ENCODE assay signal across 1 cellular context in genomic region chr3:150603090-150603887, GRCh38.
TF ChIP-seq lines count a peak whose summit lies in the region.

Gene SELENOT (plus strand): TSS chr3:150603321. CDS start chr3:150603363, 42 bp downstream.

TF ChIP-seq in K562, 482 proteins besides CTCF, POLR2A, EP300 and RAD21 (continued from another document and continues in another):
- TF ChIP-seq, protein P1, sequence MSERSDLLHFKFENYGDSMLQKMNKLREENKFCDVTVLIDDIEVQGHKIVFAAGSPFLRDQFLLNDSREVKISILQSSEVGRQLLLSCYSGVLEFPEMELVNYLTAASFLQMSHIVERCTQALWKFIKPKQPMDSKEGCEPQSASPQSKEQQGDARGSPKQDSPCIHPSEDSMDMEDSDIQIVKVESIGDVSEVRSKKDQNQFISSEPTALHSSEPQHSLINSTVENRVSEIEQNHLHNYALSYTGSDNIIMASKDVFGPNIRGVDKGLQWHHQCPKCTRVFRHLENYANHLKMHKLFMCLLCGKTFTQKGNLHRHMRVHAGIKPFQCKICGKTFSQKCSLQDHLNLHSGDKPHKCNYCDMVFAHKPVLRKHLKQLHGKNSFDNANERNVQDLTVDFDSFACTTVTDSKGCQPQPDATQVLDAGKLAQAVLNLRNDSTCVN (CRISPR knock-in tag; IDR thresholded peaks at IDR 0.05) = no peak
- TF ChIP-seq SAFB2 (IDR thresholded peaks at IDR 0.05; ENCODE audit: borderline replicate concordance, low read depth, low read length, severe bottlenecking) (no peak), JUN (IDR thresholded peaks at IDR 0.05; ENCODE audit: borderline replicate concordance, low read depth, low read length) (0 out of 2 replicates have a peak, but pooled peaks have one; percentile 9), JUN (CRISPR knock-in tag; IDR thresholded peaks at IDR 0.05; ENCODE audit: borderline replicate concordance) (peak; percentile 71), GATA2 (CRISPR knock-in tag; IDR thresholded peaks at IDR 0.05) (no peak), ZNF263 (CRISPR knock-in tag; IDR thresholded peaks at IDR 0.05; ENCODE audit: borderline replicate concordance) (peak; percentile 68), NR1H2 (CRISPR knock-in tag; IDR thresholded peaks at IDR 0.05) (no peak), KDM4B (IDR thresholded peaks at IDR 0.05; ENCODE audit: borderline replicate concordance in 2 of 2, low read depth in 1 of 2) (no peak), MEIS2 (IDR thresholded peaks at IDR 0.05; ENCODE audit: partially characterized antibody) (peak; percentile 97), CAMTA2 (CRISPR knock-in tag; conservative IDR thresholded peaks at IDR 0.05) (0 out of 2 replicates have a peak, but pooled peaks have one; percentile 34), SMC3 (conservative IDR thresholded peaks at IDR 0.05; ENCODE audit: insufficient read depth, low read depth, low read length) (peak; percentile 17; the same call in 1 of the 2 replicates), DMBX1 (CRISPR knock-in tag; IDR thresholded peaks at IDR 0.05; ENCODE audit: borderline replicate concordance) (0 out of 2 replicates have a peak, but pooled peaks have one; percentile 47), ZNF707 (CRISPR knock-in tag; conservative IDR thresholded peaks at IDR 0.05) (no peak), SOX6 (IDR thresholded peaks at IDR 0.05) (no peak; the same call in 1 of the 2 replicates), CBX5 (IDR thresholded peaks at IDR 0.05; ENCODE audit: borderline replicate concordance, low read depth) (no peak), ZNF354B (CRISPR knock-in tag; IDR thresholded peaks at IDR 0.05) (no peak), ZBTB40 (IDR thresholded peaks at IDR 0.05) (no peak), ZBTB40 (CRISPR knock-in tag; IDR thresholded peaks at IDR 0.05) (no peak), ZNF274 (IDR thresholded peaks at IDR 0.05; ENCODE audit: borderline replicate concordance, low read depth, low read length) (no peak), YBX1 (IDR thresholded peaks at IDR 0.05) (no peak), DACH1 (IDR thresholded peaks at IDR 0.05; ENCODE audit: partially characterized antibody) (no peak), SNIP1 (IDR thresholded peaks at IDR 0.05; ENCODE audit: low read depth) (no peak), ZBTB7A (IDR thresholded peaks at IDR 0.05; ENCODE audit: borderline replicate concordance, control insufficient read depth, low read depth, low read length) (peak; percentile 43; the same call in 1 of the 2 replicates), XRCC5 (IDR thresholded peaks at IDR 0.05; ENCODE audit: low read depth, low read length) (peak; percentile 33; the same call in 1 of the 2 replicates), HMGN3 (IDR thresholded peaks at IDR 0.05; ENCODE audit: borderline replicate concordance, extremely low read depth, insufficient read length, low read depth, low read length) (peak; percentile 76), ZNF121 (CRISPR knock-in tag; conservative IDR thresholded peaks at IDR 0.05) (no peak; the same call in 1 of the 2 replicates), SAP30 (IDR thresholded peaks at IDR 0.05; ENCODE audit: borderline replicate concordance, insufficient read depth, low read depth, low read length, poor library complexity, severe bottlenecking) (no peak), KAT8 (IDR thresholded peaks at IDR 0.05; ENCODE audit: low read depth) (no peak), TEAD2 (tag; IDR thresholded peaks at IDR 0.05) (no peak), HMG20B (CRISPR knock-in tag; IDR thresholded peaks at IDR 0.05) (no peak), HLTF (IDR thresholded peaks at IDR 0.05) (no peak), ZNF445 (CRISPR knock-in tag; IDR thresholded peaks at IDR 0.05; ENCODE audit: low read depth) (no peak)
- TF ChIP-seq, protein P2, sequence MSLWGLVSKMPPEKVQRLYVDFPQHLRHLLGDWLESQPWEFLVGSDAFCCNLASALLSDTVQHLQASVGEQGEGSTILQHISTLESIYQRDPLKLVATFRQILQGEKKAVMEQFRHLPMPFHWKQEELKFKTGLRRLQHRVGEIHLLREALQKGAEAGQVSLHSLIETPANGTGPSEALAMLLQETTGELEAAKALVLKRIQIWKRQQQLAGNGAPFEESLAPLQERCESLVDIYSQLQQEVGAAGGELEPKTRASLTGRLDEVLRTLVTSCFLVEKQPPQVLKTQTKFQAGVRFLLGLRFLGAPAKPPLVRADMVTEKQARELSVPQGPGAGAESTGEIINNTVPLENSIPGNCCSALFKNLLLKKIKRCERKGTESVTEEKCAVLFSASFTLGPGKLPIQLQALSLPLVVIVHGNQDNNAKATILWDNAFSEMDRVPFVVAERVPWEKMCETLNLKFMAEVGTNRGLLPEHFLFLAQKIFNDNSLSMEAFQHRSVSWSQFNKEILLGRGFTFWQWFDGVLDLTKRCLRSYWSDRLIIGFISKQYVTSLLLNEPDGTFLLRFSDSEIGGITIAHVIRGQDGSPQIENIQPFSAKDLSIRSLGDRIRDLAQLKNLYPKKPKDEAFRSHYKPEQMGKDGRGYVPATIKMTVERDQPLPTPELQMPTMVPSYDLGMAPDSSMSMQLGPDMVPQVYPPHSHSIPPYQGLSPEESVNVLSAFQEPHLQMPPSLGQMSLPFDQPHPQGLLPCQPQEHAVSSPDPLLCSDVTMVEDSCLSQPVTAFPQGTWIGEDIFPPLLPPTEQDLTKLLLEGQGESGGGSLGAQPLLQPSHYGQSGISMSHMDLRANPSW (CRISPR knock-in tag; IDR thresholded peaks at IDR 0.05) = peak; percentile 83; the same call in 1 of the 2 replicates
- TF ChIP-seq, protein P3, sequence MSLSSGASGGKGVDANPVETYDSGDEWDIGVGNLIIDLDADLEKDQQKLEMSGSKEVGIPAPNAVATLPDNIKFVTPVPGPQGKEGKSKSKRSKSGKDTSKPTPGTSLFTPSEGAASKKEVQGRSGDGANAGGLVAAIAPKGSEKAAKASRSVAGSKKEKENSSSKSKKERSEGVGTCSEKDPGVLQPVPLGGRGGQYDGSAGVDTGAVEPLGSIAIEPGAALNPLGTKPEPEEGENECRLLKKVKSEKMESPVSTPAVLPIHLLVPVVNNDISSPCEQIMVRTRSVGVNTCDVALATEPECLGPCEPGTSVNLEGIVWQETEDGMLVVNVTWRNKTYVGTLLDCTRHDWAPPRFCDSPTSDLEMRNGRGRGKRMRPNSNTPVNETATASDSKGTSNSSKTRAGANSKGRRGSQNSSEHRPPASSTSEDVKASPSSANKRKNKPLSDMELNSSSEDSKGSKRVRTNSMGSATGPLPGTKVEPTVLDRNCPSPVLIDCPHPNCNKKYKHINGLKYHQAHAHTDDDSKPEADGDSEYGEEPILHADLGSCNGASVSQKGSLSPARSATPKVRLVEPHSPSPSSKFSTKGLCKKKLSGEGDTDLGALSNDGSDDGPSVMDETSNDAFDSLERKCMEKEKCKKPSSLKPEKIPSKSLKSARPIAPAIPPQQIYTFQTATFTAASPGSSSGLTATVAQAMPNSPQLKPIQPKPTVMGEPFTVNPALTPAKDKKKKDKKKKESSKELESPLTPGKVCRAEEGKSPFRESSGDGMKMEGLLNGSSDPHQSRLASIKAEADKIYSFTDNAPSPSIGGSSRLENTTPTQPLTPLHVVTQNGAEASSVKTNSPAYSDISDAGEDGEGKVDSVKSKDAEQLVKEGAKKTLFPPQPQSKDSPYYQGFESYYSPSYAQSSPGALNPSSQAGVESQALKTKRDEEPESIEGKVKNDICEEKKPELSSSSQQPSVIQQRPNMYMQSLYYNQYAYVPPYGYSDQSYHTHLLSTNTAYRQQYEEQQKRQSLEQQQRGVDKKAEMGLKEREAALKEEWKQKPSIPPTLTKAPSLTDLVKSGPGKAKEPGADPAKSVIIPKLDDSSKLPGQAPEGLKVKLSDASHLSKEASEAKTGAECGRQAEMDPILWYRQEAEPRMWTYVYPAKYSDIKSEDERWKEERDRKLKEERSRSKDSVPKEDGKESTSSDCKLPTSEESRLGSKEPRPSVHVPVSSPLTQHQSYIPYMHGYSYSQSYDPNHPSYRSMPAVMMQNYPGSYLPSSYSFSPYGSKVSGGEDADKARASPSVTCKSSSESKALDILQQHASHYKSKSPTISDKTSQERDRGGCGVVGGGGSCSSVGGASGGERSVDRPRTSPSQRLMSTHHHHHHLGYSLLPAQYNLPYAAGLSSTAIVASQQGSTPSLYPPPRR (CRISPR knock-in tag; IDR thresholded peaks at IDR 0.05; ENCODE audit: borderline replicate concordance) = no peak
